27 cellular contexts compared by ENCODE assay signal in the genomic region with DNA sequence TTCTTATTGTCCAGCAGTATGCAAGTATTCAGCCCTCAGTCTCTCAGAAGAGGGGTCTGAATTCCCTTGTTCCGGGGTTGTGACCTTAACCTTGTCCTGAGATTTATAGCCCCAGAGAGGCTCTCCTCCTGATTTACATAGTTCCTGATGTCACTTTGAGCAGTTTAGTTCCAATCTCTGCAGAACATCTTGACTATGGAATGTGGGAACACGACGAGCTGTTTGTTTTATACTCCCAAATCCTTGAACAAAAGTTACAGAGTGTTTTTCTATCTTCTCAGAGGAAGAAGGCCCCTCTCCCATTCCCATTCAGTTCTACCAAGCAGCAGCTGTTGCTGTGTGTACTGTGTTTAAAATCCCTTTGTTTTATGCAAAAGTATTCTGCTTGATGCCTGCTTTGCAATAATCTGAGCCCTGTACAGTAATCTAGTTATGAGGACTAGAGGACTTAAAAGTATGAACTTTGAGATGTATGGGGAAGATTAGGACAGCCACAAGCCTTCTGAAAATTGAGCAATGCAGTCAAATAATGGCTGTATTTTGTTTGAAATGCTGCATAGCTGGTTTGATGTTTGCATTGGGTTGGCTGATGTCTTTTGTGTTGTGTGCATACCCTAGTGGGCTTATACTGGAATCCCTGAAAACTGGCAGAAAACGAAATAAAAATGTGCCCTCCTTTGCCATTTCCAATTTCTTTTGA.
DNase-seq lines count a peak whose midpoint lies in the region; ATAC-seq and TF ChIP-seq lines count a peak whose summit lies in the region.
"Had no signal": no experiment of that assay in that cellular context is flagged by ENCODE, and none has a peak within 500 bp of the region (broad histone marks: within the 10 kb centered on the region; RNA-seq: fewer than 3 reads in every experiment).

No MANE protein-coding gene starts in this region.

- H3K27me3 ChIP-seq in adipocyte (replicated peaks; ENCODE audit: control insufficient read depth, insufficient read depth, low read length) (no peaks in the 10 kb centered on the region), mesenchymal stem cell (ENCODE audit: control insufficient read depth in 1 of 2, insufficient read depth in 1 of 2, low read length in 2 of 2) (peaks cover 0 to 1% of the 10 kb centered on the region in 2 experiments)
- H3K27me3 ChIP-seq: breast epithelium had no signal

- no peak for ATAC-seq in HG03342 (IDR thresholded peaks at IDR 0.05; ENCODE audit: unreplicated experiment)
- no peak for ATAC-seq in stimulated activated effector memory CD8-positive, alpha-beta T cell treated with anti-CD3 and anti-CD28 coated beads, Interleukin-12 subunit alpha, Interleukin-12 subunit beta, amount 100 ng/mL, for 72 hours
- ATAC-seq: activated CD8-positive, alpha-beta memory T cell treated with anti-CD3 and anti-CD28 coated beads, Interleukin-2, amount 10 ng/mL, durations not matched to agents 7 days and 5 days; left colon; PC-3; Right ventricle myocardium inferior; stimulated activated naive CD8-positive, alpha-beta T cell treated with anti-CD3 and anti-CD28 coated beads, Interleukin-15, Interleukin-2, amounts not matched to agents 100 U/mL and 50 U/mL, for 24 hours had no signal

- H3K23ac ChIP-seq in mesenchymal stem cell (ENCODE audit: low read length in 2 of 2) = no peak overlapping the region

- no peak overlapping the region for H3K4ac ChIP-seq in mesenchymal stem cell (ENCODE audit: low read depth in 1 of 2, low read length in 2 of 2)

- DNase-seq in adipocyte (ENCODE audit: low read depth) = peak; percentile 35
- peak; percentile 33 for DNase-seq in mesenchymal stem cell
- DNase-seq in pulmonary artery endothelial cell (ENCODE audit: low read depth, low spot score) = peak; percentile 17
- no peak for DNase-seq in NCI-H510A treated with DMSO at 0.1 percent for 48 hours (lab: John Stamatoyannopoulos, UW)
- DNase-seq in stimulated activated effector memory CD8-positive, alpha-beta T cell treated with anti-CD3 and anti-CD28 coated beads, Interleukin-12 subunit alpha, Interleukin-12 subunit beta, amount 100 ng/mL, for 72 hours (ENCODE audit: low spot score in 2 of 2) = no peak
- DNase-seq in activated T-cell treated with anti-CD3 and anti-CD28 coated beads, Interleukin-2, amount 50 U/mL, for 24 hours = no peak
- DNase-seq: activated B cell treated with CpG ODN at 0.5 μM for 24 hours; activated CD4-positive, alpha-beta T cell treated with anti-CD3 and anti-CD28 coated beads, Interleukin-2, amount 50 U/mL, for 1 hour; activated CD8-positive, alpha-beta memory T cell treated with anti-CD3 and anti-CD28 coated beads, Interleukin-2, amount 10 ng/mL, durations not matched to agents 7 days and 5 days; activated naive CD4-positive, alpha-beta T cell treated with anti-CD3 and anti-CD28 coated beads, Interleukin-2, amount 10 ng/mL, durations not matched to agents 7 days and 5 days; CD8-positive, alpha-beta memory T cell; effector CD4-positive, alpha-beta T cell; erythroblast; foreskin fibroblast; Karpas-422; left colon; NCI-H146; NK-92 treated with Interleukin-12 subunit alpha and Interleukin-12 subunit beta, amount 100 ng/mL, for 24 hours; PC-3; stimulated activated naive CD8-positive, alpha-beta T cell treated with anti-CD3 and anti-CD28 coated beads, Interleukin-15, Interleukin-2, amounts not matched to agents 100 U/mL and 50 U/mL, for 24 hours; T1000 had no signal

- H3K4me1 Mint-ChIP-seq in stimulated activated effector memory CD8-positive, alpha-beta T cell treated with anti-CD3 and anti-CD28 coated beads, Interleukin-12 subunit alpha, Interleukin-12 subunit beta, amount 100 ng/mL, for 72 hours = no peaks in the 10 kb centered on the region
- H3K4me1 Mint-ChIP-seq in activated T-cell treated with anti-CD3 and anti-CD28 coated beads, Interleukin-2, amount 50 U/mL, for 24 hours (ENCODE audit: low read depth) = peaks cover 7% of the 10 kb centered on the region
- H3K4me1 Mint-ChIP-seq: activated B cell treated with CpG ODN at 0.5 μM for 24 hours; activated naive CD4-positive, alpha-beta T cell treated with anti-CD3 and anti-CD28 coated beads, Interleukin-2, amount 10 ng/mL, durations not matched to agents 7 days and 5 days; B cell; CD8-positive, alpha-beta memory T cell had no signal

- H2AK5ac ChIP-seq in mesenchymal stem cell (ENCODE audit: low read length, severe bottlenecking) = no peak overlapping the region

- H3K9me3 ChIP-seq in adipocyte (ENCODE audit: control insufficient read depth, low read length) = no peaks in the 10 kb centered on the region
- H3K9me3 ChIP-seq in mesenchymal stem cell (ENCODE audit: control insufficient read depth, low read length) = no peaks in the 10 kb centered on the region
- H3K9me3 ChIP-seq: breast epithelium had no signal

- no peak overlapping the region for H2BK15ac ChIP-seq in mesenchymal stem cell (ENCODE audit: low read depth, poor library complexity, severe bottlenecking)

- H3K9ac ChIP-seq in adipocyte (ENCODE audit: low read length) (no peak overlapping the region), mesenchymal stem cell (ENCODE audit: low read length) (no peak overlapping the region)

- no peak overlapping the region for H4K8ac ChIP-seq in mesenchymal stem cell (ENCODE audit: low read length)

- H2AFZ ChIP-seq in mesenchymal stem cell (ENCODE audit: low read depth, low read length) = no peak overlapping the region

- no peak for TF ChIP-seq CTCF in C4-2B (conservative IDR thresholded peaks at IDR 0.05)

- H3K27ac ChIP-seq in C4-2B (peak overlapping the region; percentile 65), mesenchymal stem cell (ENCODE audit: low read length, poor library complexity, severe bottlenecking) (no peak overlapping the region)
- H3K27ac ChIP-seq: HL-60 had no signal

- H3K4me1 ChIP-seq in adipocyte (ENCODE audit: control insufficient read depth, insufficient read depth, low read length) (no peaks in the 10 kb centered on the region), mesenchymal stem cell (ENCODE audit: control insufficient read depth, insufficient read depth, low read depth, low read length) (peaks cover 7% of the 10 kb centered on the region)
- H3K4me1 ChIP-seq: breast epithelium had no signal

- H2BK5ac ChIP-seq in mesenchymal stem cell (ENCODE audit: low read depth, low read length, poor library complexity, severe bottlenecking) = no peak overlapping the region

- H2BK12ac ChIP-seq in mesenchymal stem cell (ENCODE audit: low read length in 2 of 2) = no peak overlapping the region

- no peak overlapping the region for H3K27ac Mint-ChIP-seq in stimulated activated effector memory CD8-positive, alpha-beta T cell treated with anti-CD3 and anti-CD28 coated beads, Interleukin-12 subunit alpha, Interleukin-12 subunit beta, amount 100 ng/mL, for 72 hours
- no peak overlapping the region for H3K27ac Mint-ChIP-seq in activated T-cell treated with anti-CD3 and anti-CD28 coated beads, Interleukin-2, amount 50 U/mL, for 24 hours
- H3K27ac Mint-ChIP-seq: activated B cell treated with CpG ODN at 0.5 μM for 24 hours; activated CD8-positive, alpha-beta memory T cell treated with anti-CD3 and anti-CD28 coated beads, Interleukin-2, amount 10 ng/mL, durations not matched to agents 7 days and 5 days; activated naive CD4-positive, alpha-beta T cell treated with anti-CD3 and anti-CD28 coated beads, Interleukin-2, amount 10 ng/mL, durations not matched to agents 7 days and 5 days; B cell; CD8-positive, alpha-beta memory T cell had no signal

- H4K91ac ChIP-seq in mesenchymal stem cell (ENCODE audit: low read length) = no peak overlapping the region

- no peak overlapping the region for H3K14ac ChIP-seq in mesenchymal stem cell (ENCODE audit: low read length in 2 of 2)

- WGBS in mesenchymal stem cell = 20% methylated on average over 4 of the region's 4 CpGs

- no peak overlapping the region for H3K4me3 Mint-ChIP-seq in stimulated activated effector memory CD8-positive, alpha-beta T cell treated with anti-CD3 and anti-CD28 coated beads, Interleukin-12 subunit alpha, Interleukin-12 subunit beta, amount 100 ng/mL, for 72 hours
- H3K4me3 Mint-ChIP-seq in activated T-cell treated with anti-CD3 and anti-CD28 coated beads, Interleukin-2, amount 50 U/mL, for 24 hours = no peak overlapping the region
- H3K4me3 Mint-ChIP-seq: activated B cell treated with CpG ODN at 0.5 μM for 24 hours; activated CD8-positive, alpha-beta memory T cell treated with anti-CD3 and anti-CD28 coated beads, Interleukin-2, amount 10 ng/mL, durations not matched to agents 7 days and 5 days; activated naive CD4-positive, alpha-beta T cell treated with anti-CD3 and anti-CD28 coated beads, Interleukin-2, amount 10 ng/mL, durations not matched to agents 7 days and 5 days; B cell; CD8-positive, alpha-beta memory T cell had no signal

- no peaks in the 10 kb centered on the region for H3K9me3 Mint-ChIP-seq in stimulated activated effector memory CD8-positive, alpha-beta T cell treated with anti-CD3 and anti-CD28 coated beads, Interleukin-12 subunit alpha, Interleukin-12 subunit beta, amount 100 ng/mL, for 72 hours
- H3K9me3 Mint-ChIP-seq in activated T-cell treated with anti-CD3 and anti-CD28 coated beads, Interleukin-2, amount 50 U/mL, for 24 hours = no peaks in the 10 kb centered on the region
- H3K9me3 Mint-ChIP-seq: activated B cell treated with CpG ODN at 0.5 μM for 24 hours; activated naive CD4-positive, alpha-beta T cell treated with anti-CD3 and anti-CD28 coated beads, Interleukin-2, amount 10 ng/mL, durations not matched to agents 7 days and 5 days; CD8-positive, alpha-beta memory T cell had no signal

- H3K36me3 Mint-ChIP-seq in stimulated activated effector memory CD8-positive, alpha-beta T cell treated with anti-CD3 and anti-CD28 coated beads, Interleukin-12 subunit alpha, Interleukin-12 subunit beta, amount 100 ng/mL, for 72 hours = no peaks in the 10 kb centered on the region
- H3K36me3 Mint-ChIP-seq in activated T-cell treated with anti-CD3 and anti-CD28 coated beads, Interleukin-2, amount 50 U/mL, for 24 hours (ENCODE audit: low read depth) = no peaks in the 10 kb centered on the region
- H3K36me3 Mint-ChIP-seq: activated CD8-positive, alpha-beta memory T cell treated with anti-CD3 and anti-CD28 coated beads, Interleukin-2, amount 10 ng/mL, durations not matched to agents 7 days and 5 days; activated naive CD4-positive, alpha-beta T cell treated with anti-CD3 and anti-CD28 coated beads, Interleukin-2, amount 10 ng/mL, durations not matched to agents 7 days and 5 days; CD8-positive, alpha-beta memory T cell had no signal

- H3K27me3 Mint-ChIP-seq in activated T-cell treated with anti-CD3 and anti-CD28 coated beads, Interleukin-2, amount 50 U/mL, for 24 hours = peaks cover 21% of the 10 kb centered on the region
- H3K27me3 Mint-ChIP-seq: activated naive CD4-positive, alpha-beta T cell treated with anti-CD3 and anti-CD28 coated beads, Interleukin-2, amount 10 ng/mL, durations not matched to agents 7 days and 5 days had no signal

- no peak overlapping the region for H3K4me3 ChIP-seq in adipocyte (ENCODE audit: low read length)
- H3K4me3 ChIP-seq in mesenchymal stem cell (ENCODE audit: insufficient read depth in 1 of 2, low read depth in 1 of 2, low read length in 2 of 2) = no peak overlapping the region
- H3K4me3 ChIP-seq: breast epithelium had no signal

- H3K4me2 ChIP-seq in mesenchymal stem cell (ENCODE audit: low read length, poor library complexity, severe bottlenecking) = no peak overlapping the region

- no peaks in the 10 kb centered on the region for H3K79me1 ChIP-seq in mesenchymal stem cell (replicated peaks; ENCODE audit: low read length, poor library complexity, severe bottlenecking)

- H2BK120ac ChIP-seq in mesenchymal stem cell (ENCODE audit: low read depth, low read length) = no peak overlapping the region

- H3K18ac ChIP-seq in mesenchymal stem cell (ENCODE audit: low read depth in 1 of 2, low read length in 2 of 2) = peak overlapping the region in 1 of 2 experiments; percentile 14

- no peaks in the 10 kb centered on the region for H3K36me3 ChIP-seq in adipocyte (ENCODE audit: control insufficient read depth, insufficient read depth, low read length, severe bottlenecking)
- H3K36me3 ChIP-seq in mesenchymal stem cell (ENCODE audit: control insufficient read depth in 1 of 2, insufficient read depth in 2 of 2, low read depth in 1 of 2, low read length in 2 of 2) = no peaks in the 10 kb centered on the region
- H3K36me3 ChIP-seq: breast epithelium had no signal

Comparison
In these comparisons a context has a peak if more than half of its experiments do, and no peak if none do; other contexts are left out.
1. DNase-seq: peak in adipocyte (single experiment), mesenchymal stem cell (single experiment) and pulmonary artery endothelial cell (single experiment); none in NCI-H510A treated with DMSO at 0.1 percent for 48 hours (single experiment), stimulated activated effector memory CD8-positive, alpha-beta T cell treated with anti-CD3 and anti-CD28 coated beads, Interleukin-12 subunit alpha, Interleukin-12 subunit beta, amount 100 ng/mL, for 72 hours (0 of 2) and activated T-cell treated with anti-CD3 and anti-CD28 coated beads, Interleukin-2, amount 50 U/mL, for 24 hours (single experiment).